11 cellular contexts compared by ENCODE assay signal in the genomic region with DNA sequence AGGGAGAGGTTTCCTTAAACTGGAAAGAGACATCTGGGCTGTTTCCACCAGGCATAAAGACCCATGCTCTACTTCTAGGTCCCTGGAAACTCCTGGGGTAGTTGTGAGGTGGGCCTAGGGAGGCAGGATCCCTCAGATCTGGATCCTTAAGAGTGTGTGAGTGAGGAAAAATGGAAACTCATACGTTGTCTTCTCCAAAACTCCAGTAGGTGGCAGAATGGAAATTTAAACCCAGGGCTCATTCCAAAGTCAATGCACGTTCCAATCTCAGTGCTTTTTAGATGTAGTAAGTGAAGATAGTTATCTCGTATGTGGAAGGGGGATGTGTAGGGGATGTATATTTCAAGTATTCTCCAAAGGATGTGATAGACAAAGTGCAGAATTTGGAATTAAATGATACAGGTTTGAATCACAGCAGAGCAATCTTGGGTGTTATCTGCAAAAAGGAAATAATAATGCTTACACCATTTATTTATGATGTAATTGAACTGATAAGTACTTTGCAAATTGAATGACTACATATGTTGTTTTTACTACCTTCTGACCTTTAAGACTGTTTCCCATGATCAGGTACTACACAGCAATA. TPM values are rescaled to one million over a fixed set of nuclear protein-coding genes. Genes with fewer than 3 reads are reported as not detected.
DNase-seq lines count a peak whose midpoint lies in the region; ATAC-seq, FAIRE-seq and TF ChIP-seq lines count a peak whose summit lies in the region.
"Had no signal": no experiment of that assay in that cellular context is flagged by ENCODE, and none has a peak within 500 bp of the region (broad histone marks: within the 10 kb centered on the region; RNA-seq: fewer than 3 reads in every experiment).

No MANE protein-coding gene starts in this region.

- peaks cover 11 to 13% of the 10 kb centered on the region in 2 experiments for H3K27me3 ChIP-seq in endothelial cell of umbilical vein (ENCODE audit: control insufficient read depth in 2 of 2, insufficient read depth in 2 of 2, low read length in 2 of 2)
- H3K27me3 ChIP-seq: BLaER1 treated with 17β-estradiol and CSF1 and Interleukin-3, amounts not matched to agents 10 nM and 100 nM had no signal

- no peaks in the 10 kb centered on the region for H3K4me1 ChIP-seq in endothelial cell of umbilical vein (ENCODE audit: control insufficient read depth, extremely low read depth, insufficient read depth, low read length)

- no peaks in the 10 kb centered on the region for H3K9me1 ChIP-seq in endothelial cell of umbilical vein (replicated peaks; ENCODE audit: control insufficient read depth, extremely low read depth, insufficient read depth, low read length)

- no peak overlapping the region for H3K4me2 ChIP-seq in endothelial cell of umbilical vein (ENCODE audit: insufficient read depth, low read length)

- CTCF ChIA-PET in endothelial cell of umbilical vein (lab: Charles Lee) = interaction anchor here (1.3 to 2.2 kb wide), 4 partner anchors 9 to 132 kb away, joined by 4 to 9 read pairs (median 6); no protein-coding TSS in a partner anchor

- dilution Hi-C loops in endothelial cell of umbilical vein (cut with MboI; ENCODE audit: extremely low pct_ligation_motif_present, low sequenced_read_pairs) = no loop called here

- H3K79me2 ChIP-seq in endothelial cell of umbilical vein (ENCODE audit: control insufficient read depth, insufficient read depth, low read length) = no peaks in the 10 kb centered on the region

- H3K4me3 ChIP-seq in endothelial cell of umbilical vein (replicated peaks in 1 of 3; ENCODE audit: insufficient read depth in 1 of 3, low read depth in 1 of 3, low read length in 3 of 3) = no peak overlapping the region
- H3K4me3 ChIP-seq: BLaER1 treated with 17β-estradiol and CSF1 and Interleukin-3, amounts not matched to agents 10 nM and 100 nM had no signal

- no peaks in the 10 kb centered on the region for H3K9me3 ChIP-seq in endothelial cell of umbilical vein (replicated peaks; ENCODE audit: control insufficient read depth, insufficient read depth, low read length)

- ATAC-seq in activated naive CD4-positive, alpha-beta T cell treated with anti-CD3 and anti-CD28 coated beads, Interleukin-2, amount 50 U/mL, for 72 hours = no peak

- H3K9ac ChIP-seq in endothelial cell of umbilical vein (replicated peaks; ENCODE audit: extremely low read depth, insufficient read depth, low read length) = no peak overlapping the region

- FAIRE-seq in endothelial cell of umbilical vein (lab: Jason Lieb, UNC) (peak; percentile 50), GM12891 (lab: Jason Lieb, UNC) (no peak)
- FAIRE-seq: islet of Langerhans had no signal

- H3K36me3 ChIP-seq in endothelial cell of umbilical vein (ENCODE audit: control insufficient read depth in 2 of 2, extremely low read depth in 1 of 2, insufficient read depth in 2 of 2, low read length in 2 of 2) = no peaks in the 10 kb centered on the region
- H3K36me3 ChIP-seq: BLaER1 treated with 17β-estradiol and CSF1 and Interleukin-3, amounts not matched to agents 10 nM and 100 nM had no signal

- H3K9me3 Mint-ChIP-seq in activated naive CD4-positive, alpha-beta T cell treated with anti-CD3 and anti-CD28 coated beads, Interleukin-2, amount 50 U/mL, for 72 hours = peaks cover 0 to 5% of the 10 kb centered on the region in 2 donors

- no TSS peak for BruUV-seq in endothelial cell of umbilical vein (replicated peaks; lab: Mats Ljungman, UMichigan)

- intact Hi-C loops in endothelial cell of umbilical vein (cut with micrococcal nuclease) = loop anchor here (1.0 kb wide), 3 partner anchors 9 to 244 kb away; no protein-coding TSS in a partner anchor

- peak; percentile 28 to 43 for TF ChIP-seq CTCF in endothelial cell of umbilical vein (IDR thresholded peaks at IDR 0.05; ENCODE audit: extremely low read depth in 1 of 2, insufficient read depth in 1 of 2, low read depth in 1 of 2, low read length in 2 of 2)

- H3K36me3 Mint-ChIP-seq in activated naive CD4-positive, alpha-beta T cell treated with anti-CD3 and anti-CD28 coated beads, Interleukin-2, amount 50 U/mL, for 72 hours = no peaks in the 10 kb centered on the region

- TF ChIP-seq POLR2A in endothelial cell of umbilical vein (IDR thresholded peaks at IDR 0.05; ENCODE audit: low read depth, low read length) (no peak), GM12891 (IDR thresholded peaks at IDR 0.05; ENCODE audit: low read depth, low read length) (no peak)

- POLR2A ChIA-PET in endothelial cell of umbilical vein (lab: Charles Lee) = no interaction called here

- no peak overlapping the region for H3K27ac Mint-ChIP-seq in activated naive CD4-positive, alpha-beta T cell treated with anti-CD3 and anti-CD28 coated beads, Interleukin-2, amount 50 U/mL, for 72 hours

- peak; percentile 30 to 70 (median 32) for DNase-seq in NCI-H1417 (lab: John Stamatoyannopoulos, UW)
- no peak for DNase-seq in NCI-H1417 treated with DMSO at 0.1 percent for 48 hours (lab: John Stamatoyannopoulos, UW)
- peak; percentile 49 for DNase-seq in NCI-H526 treated with DMSO at 0.1 percent for 48 hours (lab: John Stamatoyannopoulos, UW)
- DNase-seq in endothelial cell of umbilical vein (ENCODE audit: low read depth, low spot score) = peak; percentile 34
- peak; percentile 44 for DNase-seq in renal cortical epithelial cell (ENCODE audit: low read depth)
- no peak for DNase-seq in activated naive CD4-positive, alpha-beta T cell treated with anti-CD3 and anti-CD28 coated beads, Interleukin-2, amount 50 U/mL, for 72 hours (ENCODE audit: low spot score in 2 of 2)
- no peak for DNase-seq in GM12891 (ENCODE audit: insufficient read length, low spot score)
- DNase-seq in islet precursor cell = no peak
- DNase-seq: activated CD8-positive, alpha-beta memory T cell treated with anti-CD3 and anti-CD28 coated beads, Interleukin-2, amount 50 U/mL, for 4 hours had no signal

- peak overlapping the region; percentile 61 for H2AFZ ChIP-seq in endothelial cell of umbilical vein (ENCODE audit: low read depth, low read length)

- H4K20me1 ChIP-seq in endothelial cell of umbilical vein (replicated peaks; ENCODE audit: control insufficient read depth, extremely low read depth, insufficient read depth, low read length) = no peaks in the 10 kb centered on the region
- H4K20me1 ChIP-seq: BLaER1 treated with 17β-estradiol and CSF1 and Interleukin-3, amounts not matched to agents 10 nM and 100 nM had no signal

- H3K27ac ChIP-seq in endothelial cell of umbilical vein (ENCODE audit: insufficient read depth, low read depth, low read length) = no peak overlapping the region

TF ChIP-seq in endothelial cell of umbilical vein, 7 proteins besides CTCF, POLR2A, EP300 and RAD21:
- TF ChIP-seq GATA2 (IDR thresholded peaks at IDR 0.05; ENCODE audit: insufficient read depth, insufficient read length, low read depth, low read length) = peak; percentile 69
- TF ChIP-seq FOS (IDR thresholded peaks at IDR 0.05; ENCODE audit: borderline replicate concordance, insufficient read depth, low read length) = no peak

TF ChIP-seq in GM12891, 5 proteins besides CTCF, POLR2A, EP300 and RAD21:
- no peak for TF ChIP-seq TAF1 (IDR thresholded peaks at IDR 0.05; ENCODE audit: low read depth, low read length)
- TF ChIP-seq PAX5 (IDR thresholded peaks at IDR 0.05; ENCODE audit: insufficient read depth, low read length, severe bottlenecking) = no peak
- no peak for TF ChIP-seq SPI1 (IDR thresholded peaks at IDR 0.05; ENCODE audit: low read depth, low read length)
- TF ChIP-seq POU2F2 (IDR thresholded peaks at IDR 0.05; ENCODE audit: low read depth, low read length) = no peak
- no peak for TF ChIP-seq POLR2AphosphoS5 (IDR thresholded peaks at IDR 0.05; ENCODE audit: low read depth, low read length)
TF ChIP-seq in GM12891: peak in this region for 0.

RNA-seq across cellular contexts. Expression of gene MMP1, which starts 13.1 kb away (rescaled TPM):
- total RNA-seq in endothelial cell of umbilical vein (1,684 and 1,694 TPM in 2 replicates), renal cortical epithelial cell (1.3 and 4.9 TPM in 2 replicates)
- polyA plus RNA-seq in endothelial cell of umbilical vein = 1.4 and 1.5 TPM in 2 replicates
- polyA plus RNA-seq in endothelial cell of umbilical vein (2011; cell fraction: cytosol; rRNA removed) = 1.0 and 1.1 TPM in 2 replicates
- 0.88 and 1.1 TPM in 2 replicates for polyA plus RNA-seq in endothelial cell of umbilical vein (2011; cell fraction: nucleus; rRNA removed)
- polyA plus RNA-seq in endothelial cell of umbilical vein (2012) = 688 and 1,544 TPM in 2 replicates
- 1.3 and 2.3 TPM in 2 replicates for polyA minus RNA-seq in endothelial cell of umbilical vein
- not detected for polyA minus RNA-seq in endothelial cell of umbilical vein (2011; cell fraction: cytosol; rRNA and poly(A)+ RNA removed)
- polyA minus RNA-seq in endothelial cell of umbilical vein (2011; cell fraction: nucleus; rRNA and poly(A)+ RNA removed) = 0.29 and 0.77 TPM in 2 replicates
- not detected for total RNA-seq in activated naive CD4-positive, alpha-beta T cell treated with anti-CD3 and anti-CD28 coated beads, Interleukin-2, amount 50 U/mL, for 72 hours
- not detected for polyA plus RNA-seq in GM12891 (2012; ENCODE audit: low read depth, missing spikeins)

RNA-seq across cellular contexts. Expression of gene MMP10, which starts 30.6 kb away (rescaled TPM):
- total RNA-seq in endothelial cell of umbilical vein = 15.0 and 22.8 TPM in 2 replicates
- polyA plus RNA-seq in endothelial cell of umbilical vein = 3.8 and 4.3 TPM in 2 replicates
- polyA plus RNA-seq in endothelial cell of umbilical vein (2011; cell fraction: cytosol; rRNA removed) = 3.4 and 3.7 TPM in 2 replicates
- 3.3 and 4.0 TPM in 2 replicates for polyA plus RNA-seq in endothelial cell of umbilical vein (2011; cell fraction: nucleus; rRNA removed)
- polyA plus RNA-seq in endothelial cell of umbilical vein (2012) = 34.8 and 124 TPM in 2 replicates
- polyA minus RNA-seq in endothelial cell of umbilical vein = 4.8 and 5.9 TPM in 2 replicates
- not detected for polyA minus RNA-seq in endothelial cell of umbilical vein (2011; cell fraction: cytosol; rRNA and poly(A)+ RNA removed)
- 0.58 and 0.87 TPM in 2 replicates for polyA minus RNA-seq in endothelial cell of umbilical vein (2011; cell fraction: nucleus; rRNA and poly(A)+ RNA removed)
- total RNA-seq in renal cortical epithelial cell = 0.10 and 2.6 TPM in 2 replicates
- not detected for total RNA-seq in activated naive CD4-positive, alpha-beta T cell treated with anti-CD3 and anti-CD28 coated beads, Interleukin-2, amount 50 U/mL, for 72 hours
- not detected for polyA plus RNA-seq in GM12891 (2012; ENCODE audit: low read depth, missing spikeins)

RNA-seq across cellular contexts. Expression of gene MMP3, which starts 32.4 kb away (rescaled TPM):
- total RNA-seq in endothelial cell of umbilical vein (not detected in 2 replicates), renal cortical epithelial cell (not detected in 2 replicates)
- polyA plus RNA-seq in endothelial cell of umbilical vein = not detected in 2 replicates
- polyA plus RNA-seq in endothelial cell of umbilical vein (2011; cell fraction: cytosol; rRNA removed) = not detected in 2 replicates
- not detected in 2 replicates for polyA plus RNA-seq in endothelial cell of umbilical vein (2011; cell fraction: nucleus; rRNA removed)
- polyA plus RNA-seq in endothelial cell of umbilical vein (2012) = not detected in 2 replicates
- not detected in 2 replicates for polyA minus RNA-seq in endothelial cell of umbilical vein
- not detected for polyA minus RNA-seq in endothelial cell of umbilical vein (2011; cell fraction: cytosol; rRNA and poly(A)+ RNA removed)
- not detected in 2 replicates for polyA minus RNA-seq in endothelial cell of umbilical vein (2011; cell fraction: nucleus; rRNA and poly(A)+ RNA removed)
- total RNA-seq in activated naive CD4-positive, alpha-beta T cell treated with anti-CD3 and anti-CD28 coated beads, Interleukin-2, amount 50 U/mL, for 72 hours = not detected
- not detected for polyA plus RNA-seq in GM12891 (2012; ENCODE audit: low read depth, missing spikeins)

Comparison
In these comparisons a context has a peak if more than half of its experiments do, and no peak if none do; other contexts are left out.
1. DNase-seq: peak in NCI-H1417 (3 of 3), NCI-H526 treated with DMSO at 0.1 percent for 48 hours (single experiment), endothelial cell of umbilical vein (single experiment) and renal cortical epithelial cell (single experiment); none in NCI-H1417 treated with DMSO at 0.1 percent for 48 hours (single experiment), activated naive CD4-positive, alpha-beta T cell treated with anti-CD3 and anti-CD28 coated beads, Interleukin-2, amount 50 U/mL, for 72 hours (0 of 2), GM12891 (single experiment) and islet precursor cell (single experiment).
2. RNA of gene MMP1, which starts 13.1 kb away (total RNA-seq): 1,684 to 1,694 TPM in endothelial cell of umbilical vein; 1.3 to 4.9 TPM in renal cortical epithelial cell and not detected in activated naive CD4-positive, alpha-beta T cell treated with anti-CD3 and anti-CD28 coated beads, Interleukin-2, amount 50 U/mL, for 72 hours; every median in the first group is over 100 times any median in the second.